Comparison of ENCODE assay signal across 15 cellular contexts in the genomic region with DNA sequence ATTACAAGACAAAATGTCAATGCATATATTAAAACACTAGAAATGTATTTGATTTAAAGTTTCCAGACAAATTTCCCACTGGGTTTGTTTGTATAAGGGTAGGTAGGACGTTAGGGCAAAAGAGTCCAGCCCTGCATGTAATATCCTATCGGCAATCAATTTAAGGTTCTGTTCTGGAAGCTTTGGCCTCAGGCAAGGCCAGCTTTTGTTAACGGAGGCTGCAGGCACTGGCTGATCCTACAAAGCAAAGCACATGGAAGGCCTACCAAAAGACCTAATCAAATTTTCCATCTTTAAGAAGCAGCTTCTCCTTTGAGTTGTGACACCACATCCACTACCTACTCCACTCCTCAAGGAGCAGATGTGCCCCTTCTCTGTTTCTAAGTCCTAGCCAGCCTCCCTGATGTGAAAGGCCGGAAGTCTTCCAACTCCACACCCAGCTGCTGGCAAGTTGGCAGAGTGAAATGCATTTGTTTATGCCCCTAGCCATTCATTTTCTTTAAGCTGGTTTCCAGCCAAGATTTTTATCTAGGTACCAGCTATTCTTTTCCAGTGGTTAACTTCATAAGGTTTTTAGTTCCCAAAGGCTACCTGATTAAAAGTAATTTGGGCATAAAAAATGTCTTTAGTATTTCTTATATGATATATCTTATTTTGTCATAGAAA.
DNase-seq lines count a peak whose midpoint lies in the region; ATAC-seq lines count a peak whose summit lies in the region.
"Had no signal": no experiment of that assay in that cellular context is flagged by ENCODE, and none has a peak within 500 bp of the region (broad histone marks: within the 10 kb centered on the region; RNA-seq: fewer than 3 reads in every experiment).

No MANE protein-coding gene starts in this region.

- intact Hi-C loops in Right ventricle myocardium inferior (cut with DNase I) (no loop called here), cardiac septum (cut with DNase I) (no loop called here), left colon (cut with DNase I, micrococcal nuclease) (no loop called here)

- DNase-seq in Right ventricle myocardium inferior (ENCODE audit: missing footprints) (peak; percentile 21), cardiac septum (ENCODE audit: low spot score) (no peak), NCI-H69 (lab: John Stamatoyannopoulos, UW) (peak; percentile 88), fibroblast of gingiva (ENCODE audit: low read depth) (peak; percentile 2), left colon (no peak), activated gamma-delta T cell treated with Interleukin-2 at 50 U/mL for 16 hours (no peak)
- DNase-seq: ACHN; activated naive CD8-positive, alpha-beta T cell treated with anti-CD3 and anti-CD28 coated beads for 36 hours; left lung; NCI-H2171; NCI-H748 treated with DMSO at 0.1 percent for 48 hours; stimulated activated CD4-positive, alpha-beta T cell treated with anti-CD3 and anti-CD28 coated beads, Interleukin-4, amount 100 ng/mL, for 24 hours; uterus had no signal

- ATAC-seq in Right ventricle myocardium inferior (no peak), left colon (no peak), GM19035 (IDR thresholded peaks at IDR 0.05; ENCODE audit: unreplicated experiment) (no peak), HG03354 (IDR thresholded peaks at IDR 0.05; ENCODE audit: poor library complexity, severe bottlenecking, unreplicated experiment) (no peak)
- ATAC-seq: left lung had no signal

Comparison
In these comparisons a context has a peak if more than half of its experiments do, and no peak if none do; other contexts are left out.
1. DNase-seq: peak in Right ventricle myocardium inferior (single experiment), NCI-H69 (single experiment) and fibroblast of gingiva (single experiment); none in cardiac septum (single experiment), left colon (0 of 2) and activated gamma-delta T cell treated with Interleukin-2 at 50 U/mL for 16 hours (single experiment).